ENCODE assay signal across 1 cellular context in the genomic region with DNA sequence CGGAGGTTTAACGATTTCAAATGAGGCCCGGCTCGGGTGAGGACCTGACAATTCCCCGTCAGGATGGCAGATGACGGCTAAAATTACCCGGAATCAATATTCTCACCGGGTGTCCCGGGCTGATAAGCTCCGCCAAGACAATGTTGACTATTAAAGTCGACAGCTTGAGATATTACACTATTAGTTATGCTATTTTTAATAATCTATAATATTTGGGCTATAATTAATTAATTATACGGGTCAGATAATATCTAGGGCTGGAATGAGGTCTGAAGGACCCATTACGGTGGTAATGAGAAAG.
TF ChIP-seq lines count a peak whose summit lies in the region.

No MANE protein-coding gene starts in this region.

TF ChIP-seq in K562, 482 proteins besides CTCF, POLR2A, EP300 and RAD21 (continued from another document):
- TF ChIP-seq, protein P1, sequence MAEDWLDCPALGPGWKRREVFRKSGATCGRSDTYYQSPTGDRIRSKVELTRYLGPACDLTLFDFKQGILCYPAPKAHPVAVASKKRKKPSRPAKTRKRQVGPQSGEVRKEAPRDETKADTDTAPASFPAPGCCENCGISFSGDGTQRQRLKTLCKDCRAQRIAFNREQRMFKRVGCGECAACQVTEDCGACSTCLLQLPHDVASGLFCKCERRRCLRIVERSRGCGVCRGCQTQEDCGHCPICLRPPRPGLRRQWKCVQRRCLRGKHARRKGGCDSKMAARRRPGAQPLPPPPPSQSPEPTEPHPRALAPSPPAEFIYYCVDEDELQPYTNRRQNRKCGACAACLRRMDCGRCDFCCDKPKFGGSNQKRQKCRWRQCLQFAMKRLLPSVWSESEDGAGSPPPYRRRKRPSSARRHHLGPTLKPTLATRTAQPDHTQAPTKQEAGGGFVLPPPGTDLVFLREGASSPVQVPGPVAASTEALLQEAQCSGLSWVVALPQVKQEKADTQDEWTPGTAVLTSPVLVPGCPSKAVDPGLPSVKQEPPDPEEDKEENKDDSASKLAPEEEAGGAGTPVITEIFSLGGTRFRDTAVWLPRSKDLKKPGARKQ (CRISPR knock-in tag; IDR thresholded peaks at IDR 0.05), result no peak
- TF ChIP-seq ZSCAN29 (IDR thresholded peaks at IDR 0.05), result no peak
- no peak for TF ChIP-seq ZNF282 (CRISPR knock-in tag; IDR thresholded peaks at IDR 0.05)
- no peak for TF ChIP-seq MTF1 (CRISPR knock-in tag; IDR thresholded peaks at IDR 0.05; ENCODE audit: borderline replicate concordance)
- TF ChIP-seq HNRNPK (IDR thresholded peaks at IDR 0.05; ENCODE audit: low read depth, low read length, poor library complexity, severe bottlenecking), result no peak
- TF ChIP-seq ZNF324 (CRISPR knock-in tag; IDR thresholded peaks at IDR 0.05), result no peak
- TF ChIP-seq, protein P2, sequence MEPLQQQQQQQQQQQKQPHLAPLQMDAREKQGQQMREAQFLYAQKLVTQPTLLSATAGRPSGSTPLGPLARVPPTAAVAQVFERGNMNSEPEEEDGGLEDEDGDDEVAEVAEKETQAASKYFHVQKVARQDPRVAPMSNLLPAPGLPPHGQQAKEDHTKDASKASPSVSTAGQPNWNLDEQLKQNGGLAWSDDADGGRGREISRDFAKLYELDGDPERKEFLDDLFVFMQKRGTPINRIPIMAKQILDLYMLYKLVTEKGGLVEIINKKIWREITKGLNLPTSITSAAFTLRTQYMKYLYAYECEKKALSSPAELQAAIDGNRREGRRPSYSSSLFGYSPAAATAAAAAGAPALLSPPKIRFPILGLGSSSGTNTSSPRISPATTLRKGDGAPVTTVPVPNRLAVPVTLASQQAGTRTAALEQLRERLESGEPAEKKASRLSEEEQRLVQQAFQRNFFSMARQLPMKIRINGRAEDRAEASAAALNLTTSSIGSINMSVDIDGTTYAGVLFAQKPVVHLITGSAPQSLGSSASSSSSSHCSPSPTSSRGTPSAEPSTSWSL (CRISPR knock-in tag; IDR thresholded peaks at IDR 0.05; ENCODE audit: borderline replicate concordance), result no peak
- TF ChIP-seq MXI1 (IDR thresholded peaks at IDR 0.05; ENCODE audit: low read depth, low read length), result no peak
- TF ChIP-seq MEF2D (tag; conservative IDR thresholded peaks at IDR 0.05; ENCODE audit: low read depth), result no peak
- TF ChIP-seq, protein P3, sequence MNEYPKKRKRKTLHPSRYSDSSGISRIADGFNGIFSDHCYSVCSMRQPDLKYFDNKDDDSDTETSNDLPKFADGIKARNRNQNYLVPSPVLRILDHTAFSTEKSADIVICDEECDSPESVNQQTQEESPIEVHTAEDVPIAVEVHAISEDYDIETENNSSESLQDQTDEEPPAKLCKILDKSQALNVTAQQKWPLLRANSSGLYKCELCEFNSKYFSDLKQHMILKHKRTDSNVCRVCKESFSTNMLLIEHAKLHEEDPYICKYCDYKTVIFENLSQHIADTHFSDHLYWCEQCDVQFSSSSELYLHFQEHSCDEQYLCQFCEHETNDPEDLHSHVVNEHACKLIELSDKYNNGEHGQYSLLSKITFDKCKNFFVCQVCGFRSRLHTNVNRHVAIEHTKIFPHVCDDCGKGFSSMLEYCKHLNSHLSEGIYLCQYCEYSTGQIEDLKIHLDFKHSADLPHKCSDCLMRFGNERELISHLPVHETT (CRISPR knock-in tag; conservative IDR thresholded peaks at IDR 0.05 in 1 of 2, IDR thresholded peaks at IDR 0.05 in 1 of 2), result no peak
- no peak for TF ChIP-seq ILK (tag; IDR thresholded peaks at IDR 0.05; ENCODE audit: borderline replicate concordance, low read depth)
- TF ChIP-seq ZBTB12 (CRISPR knock-in tag; IDR thresholded peaks at IDR 0.05), result no peak
- TF ChIP-seq POLR2AphosphoS5 (IDR thresholded peaks at IDR 0.05; ENCODE audit: control insufficient read depth, insufficient read depth, low read depth, low read length), result peak; percentile 22; the same call in 1 of the 2 replicates
- no peak for TF ChIP-seq SIN3A (IDR thresholded peaks at IDR 0.05; ENCODE audit: borderline replicate concordance in 2 of 2, control insufficient read depth in 1 of 2, low read depth in 2 of 2, low read length in 2 of 2)
- TF ChIP-seq, protein P4, sequence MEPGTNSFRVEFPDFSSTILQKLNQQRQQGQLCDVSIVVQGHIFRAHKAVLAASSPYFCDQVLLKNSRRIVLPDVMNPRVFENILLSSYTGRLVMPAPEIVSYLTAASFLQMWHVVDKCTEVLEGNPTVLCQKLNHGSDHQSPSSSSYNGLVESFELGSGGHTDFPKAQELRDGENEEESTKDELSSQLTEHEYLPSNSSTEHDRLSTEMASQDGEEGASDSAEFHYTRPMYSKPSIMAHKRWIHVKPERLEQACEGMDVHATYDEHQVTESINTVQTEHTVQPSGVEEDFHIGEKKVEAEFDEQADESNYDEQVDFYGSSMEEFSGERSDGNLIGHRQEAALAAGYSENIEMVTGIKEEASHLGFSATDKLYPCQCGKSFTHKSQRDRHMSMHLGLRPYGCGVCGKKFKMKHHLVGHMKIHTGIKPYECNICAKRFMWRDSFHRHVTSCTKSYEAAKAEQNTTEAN (CRISPR knock-in tag; IDR thresholded peaks at IDR 0.05), result no peak
- no peak for TF ChIP-seq HNRNPH1 (optimal IDR thresholded peaks at IDR 0.05; ENCODE audit: low read depth, low read length)
- TF ChIP-seq, protein P5, sequence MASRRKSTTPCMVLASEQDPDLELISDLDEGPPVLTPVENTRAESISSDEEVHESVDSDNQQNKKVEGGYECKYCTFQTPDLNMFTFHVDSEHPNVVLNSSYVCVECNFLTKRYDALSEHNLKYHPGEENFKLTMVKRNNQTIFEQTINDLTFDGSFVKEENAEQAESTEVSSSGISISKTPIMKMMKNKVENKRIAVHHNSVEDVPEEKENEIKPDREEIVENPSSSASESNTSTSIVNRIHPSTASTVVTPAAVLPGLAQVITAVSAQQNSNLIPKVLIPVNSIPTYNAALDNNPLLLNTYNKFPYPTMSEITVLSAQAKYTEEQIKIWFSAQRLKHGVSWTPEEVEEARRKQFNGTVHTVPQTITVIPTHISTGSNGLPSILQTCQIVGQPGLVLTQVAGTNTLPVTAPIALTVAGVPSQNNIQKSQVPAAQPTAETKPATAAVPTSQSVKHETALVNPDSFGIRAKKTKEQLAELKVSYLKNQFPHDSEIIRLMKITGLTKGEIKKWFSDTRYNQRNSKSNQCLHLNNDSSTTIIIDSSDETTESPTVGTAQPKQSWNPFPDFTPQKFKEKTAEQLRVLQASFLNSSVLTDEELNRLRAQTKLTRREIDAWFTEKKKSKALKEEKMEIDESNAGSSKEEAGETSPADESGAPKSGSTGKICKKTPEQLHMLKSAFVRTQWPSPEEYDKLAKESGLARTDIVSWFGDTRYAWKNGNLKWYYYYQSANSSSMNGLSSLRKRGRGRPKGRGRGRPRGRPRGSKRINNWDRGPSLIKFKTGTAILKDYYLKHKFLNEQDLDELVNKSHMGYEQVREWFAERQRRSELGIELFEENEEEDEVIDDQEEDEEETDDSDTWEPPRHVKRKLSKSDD (conservative IDR thresholded peaks at IDR 0.05; ENCODE audit: low read length), result no peak
- TF ChIP-seq NCOA4 (IDR thresholded peaks at IDR 0.05; ENCODE audit: partially characterized antibody), result no peak
- TF ChIP-seq TEAD4 (IDR thresholded peaks at IDR 0.05; ENCODE audit: low read length), result 0 out of 2 replicates have a peak, but pooled peaks have one; percentile 59
- no peak for TF ChIP-seq TEAD4 (CRISPR knock-in tag; IDR thresholded peaks at IDR 0.05; ENCODE audit: borderline replicate concordance)
- TF ChIP-seq, protein P6, sequence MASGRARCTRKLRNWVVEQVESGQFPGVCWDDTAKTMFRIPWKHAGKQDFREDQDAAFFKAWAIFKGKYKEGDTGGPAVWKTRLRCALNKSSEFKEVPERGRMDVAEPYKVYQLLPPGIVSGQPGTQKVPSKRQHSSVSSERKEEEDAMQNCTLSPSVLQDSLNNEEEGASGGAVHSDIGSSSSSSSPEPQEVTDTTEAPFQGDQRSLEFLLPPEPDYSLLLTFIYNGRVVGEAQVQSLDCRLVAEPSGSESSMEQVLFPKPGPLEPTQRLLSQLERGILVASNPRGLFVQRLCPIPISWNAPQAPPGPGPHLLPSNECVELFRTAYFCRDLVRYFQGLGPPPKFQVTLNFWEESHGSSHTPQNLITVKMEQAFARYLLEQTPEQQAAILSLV (tag; IDR thresholded peaks at IDR 0.05), result no peak
- TF ChIP-seq CBX2 (IDR thresholded peaks at IDR 0.05; ENCODE audit: insufficient read depth, low read length, poor library complexity, severe bottlenecking), result no peak
- TF ChIP-seq ZNF12 (CRISPR knock-in tag; IDR thresholded peaks at IDR 0.05), result no peak
- no peak for TF ChIP-seq CEBPB (tag; IDR thresholded peaks at IDR 0.05)
- TF ChIP-seq FOXJ3 (CRISPR knock-in tag; IDR thresholded peaks at IDR 0.05), result no peak
